In the genomic region with DNA sequence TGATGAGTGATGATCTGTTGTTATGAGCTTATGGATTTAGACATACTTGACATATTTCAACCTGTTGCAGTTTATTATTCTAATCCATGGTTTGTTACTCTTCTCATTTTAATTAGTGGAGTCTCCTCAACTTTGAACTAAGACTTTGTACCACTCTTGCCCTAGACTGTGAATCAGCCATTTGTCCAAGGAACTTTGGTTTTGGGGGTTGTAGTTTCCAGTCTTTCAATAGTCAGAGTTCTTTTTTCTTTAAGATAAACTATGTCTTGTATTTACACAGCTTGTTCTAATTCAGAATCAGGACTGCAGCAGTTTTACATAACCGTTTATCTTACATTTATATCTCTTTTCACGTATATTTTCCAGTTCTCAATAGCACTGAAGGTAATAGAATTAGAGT, we compare ENCODE assay signal across 15 cellular contexts.
DNase-seq lines count a peak whose midpoint lies in the region; ATAC-seq and TF ChIP-seq lines count a peak whose summit lies in the region.
"Had no signal": no experiment of that assay in that cellular context is flagged by ENCODE, and none has a peak within 500 bp of the region (broad histone marks: within the 10 kb centered on the region; RNA-seq: fewer than 3 reads in every experiment).

No MANE protein-coding gene starts in this region.

- peaks cover 35% of the 10 kb centered on the region for H3K79me2 ChIP-seq in hepatocyte

- no peaks in the 10 kb centered on the region for H3K9me2 ChIP-seq in hepatocyte (replicated peaks; ENCODE audit: insufficient read depth)

- H4K20me1 ChIP-seq in hepatocyte (ENCODE audit: insufficient read depth, poor library complexity, severe bottlenecking), result no peaks in the 10 kb centered on the region

- no peak overlapping the region for H3K4me2 ChIP-seq in hepatocyte

- DNase-seq in EH (ENCODE audit: low read depth) (peak; percentile 63), foreskin fibroblast (peak; percentile 11 to 57), retinal pigment epithelial cell (ENCODE audit: low read depth) (peak; percentile 43), hepatocyte (ENCODE audit: low spot score) (no peak)
- no peak for DNase-seq in activated T-cell treated with anti-CD3 and anti-CD28 coated beads, Interleukin-2, amount 50 U/mL, for 4 hours
- DNase-seq in activated naive CD4-positive, alpha-beta T cell treated with anti-CD3 and anti-CD28 coated beads, Interleukin-2, amount 50 U/mL, for 16 hours, result no peak
- DNase-seq: Caco-2; CD8-positive, alpha-beta T cell; DND-41 had no signal

- no peaks in the 10 kb centered on the region for H3K36me3 ChIP-seq in hepatocyte (replicated peaks; ENCODE audit: insufficient read depth, low read depth)

- no peak for TF ChIP-seq CTCF in foreskin fibroblast (IDR thresholded peaks at IDR 0.05; ENCODE audit: low read depth, low read length)
- TF ChIP-seq CTCF in retinal pigment epithelial cell (conservative IDR thresholded peaks at IDR 0.05; ENCODE audit: low read depth, low read length), result no peak
- no peak for TF ChIP-seq CTCF in hepatocyte (IDR thresholded peaks at IDR 0.05; ENCODE audit: poor library complexity)

- H3K4me1 Mint-ChIP-seq in activated T-cell treated with anti-CD3 and anti-CD28 coated beads, Interleukin-2, amount 50 U/mL, for 4 hours (ENCODE audit: low read depth), result no peaks in the 10 kb centered on the region
- H3K4me1 Mint-ChIP-seq: CD14-positive monocyte had no signal

- no peaks in the 10 kb centered on the region for H3K27me3 ChIP-seq in hepatocyte

- H3K9me3 ChIP-seq in hepatocyte (ENCODE audit: low read depth), result no peaks in the 10 kb centered on the region
- H3K9me3 ChIP-seq: Caco-2 had no signal

- H3K27me3 Mint-ChIP-seq in activated T-cell treated with anti-CD3 and anti-CD28 coated beads, Interleukin-2, amount 50 U/mL, for 4 hours (ENCODE audit: low read depth), result peaks cover 2% of the 10 kb centered on the region

- no peaks in the 10 kb centered on the region for H3K9me3 Mint-ChIP-seq in activated T-cell treated with anti-CD3 and anti-CD28 coated beads, Interleukin-2, amount 50 U/mL, for 4 hours
- H3K9me3 Mint-ChIP-seq: CD8-positive, alpha-beta T cell had no signal

- no peak overlapping the region for H2AFZ ChIP-seq in hepatocyte

- no peak overlapping the region for H3K4me3 Mint-ChIP-seq in activated T-cell treated with anti-CD3 and anti-CD28 coated beads, Interleukin-2, amount 50 U/mL, for 4 hours
- H3K4me3 Mint-ChIP-seq: CD14-positive monocyte; CD8-positive, alpha-beta T cell had no signal

- no peaks in the 10 kb centered on the region for H3K4me1 ChIP-seq in hepatocyte (ENCODE audit: insufficient read depth)

- no peaks in the 10 kb centered on the region for H3K36me3 Mint-ChIP-seq in activated T-cell treated with anti-CD3 and anti-CD28 coated beads, Interleukin-2, amount 50 U/mL, for 4 hours (ENCODE audit: insufficient read depth)
- H3K36me3 Mint-ChIP-seq: CD14-positive monocyte; CD8-positive, alpha-beta T cell had no signal

- no peak overlapping the region for H3K27ac ChIP-seq in hepatocyte
- H3K27ac ChIP-seq: 22Rv1, HL-60 had no signal

- WGBS in hepatocyte (ENCODE audit: low lambda C conversion rate, missing lambda C conversion rate), result 73% methylated on average over 2 of the region's 2 CpGs

- no peak overlapping the region for H3K4me3 ChIP-seq in foreskin fibroblast (ENCODE audit: low read depth in 1 of 2, low read length in 2 of 2)
- no peak overlapping the region for H3K4me3 ChIP-seq in retinal pigment epithelial cell (ENCODE audit: low read length)
- H3K4me3 ChIP-seq in hepatocyte, result no peak overlapping the region
- H3K4me3 ChIP-seq: GM12878 had no signal

- no peak; the same call in 1 of the 3 replicates for ATAC-seq in SK-N-SH treated with all-trans-retinoic acid at 6 μM for 48 hours
- ATAC-seq in activated T-cell treated with anti-CD3 and anti-CD28 coated beads, Interleukin-2, amount 50 U/mL, for 4 hours, result no peak
- ATAC-seq: CD8-positive, alpha-beta T cell; GM12878; HCT116 had no signal

TF ChIP-seq in SK-N-SH treated with all-trans-retinoic acid at 6 μM for 48 hours, 23 proteins besides CTCF, POLR2A, EP300 and RAD21:
- TF ChIP-seq TCF4 (CRISPR knock-in tag; IDR thresholded peaks at IDR 0.05; ENCODE audit: borderline replicate concordance), result peak; percentile 34; the same call in 1 of the 2 replicates
- TF ChIP-seq ZC3H10 (CRISPR knock-in tag; IDR thresholded peaks at IDR 0.05), result no peak
TF ChIP-seq in SK-N-SH treated with all-trans-retinoic acid at 6 μM for 48 hours: peak in this region for 1.

Comparison
In these comparisons a context has a peak if more than half of its experiments do, and no peak if none do; other contexts are left out.
1. DNase-seq: peak in EH (single experiment), foreskin fibroblast (2 of 2) and retinal pigment epithelial cell (single experiment); none in hepatocyte (single experiment), activated T-cell treated with anti-CD3 and anti-CD28 coated beads, Interleukin-2, amount 50 U/mL, for 4 hours (single experiment) and activated naive CD4-positive, alpha-beta T cell treated with anti-CD3 and anti-CD28 coated beads, Interleukin-2, amount 50 U/mL, for 16 hours (single experiment).